ENCODE assay signal across 30 cellular contexts in genomic region chr10:58830748-58831147, GRCh38.
"Had no signal": no experiment of that assay in that cellular context is flagged by ENCODE, and none has a peak within 500 bp of the region (broad histone marks: within the 10 kb centered on the region; RNA-seq: fewer than 3 reads in every experiment).

No MANE protein-coding gene starts in this region.

- H3K27me3 Mint-ChIP-seq: activated CD4-positive, alpha-beta memory T cell treated with anti-CD3 and anti-CD28 coated beads, Interleukin-2, amount 10 ng/mL, durations not matched to agents 7 days and 5 days; activated CD4-positive, alpha-beta T cell treated with anti-CD3 and anti-CD28 coated beads, Interleukin-2, amount 10 ng/mL, durations not matched to agents 7 days and 5 days; activated naive CD4-positive, alpha-beta T cell treated with anti-CD3 and anti-CD28 coated beads, Interleukin-2, amount 10 ng/mL, durations not matched to agents 7 days and 5 days; activated naive CD8-positive, alpha-beta T cell treated with anti-CD3 and anti-CD28 coated beads, Interleukin-2, amount 10 ng/mL, durations not matched to agents 7 days and 5 days; naive thymus-derived CD4-positive, alpha-beta T cell; stimulated activated naive CD8-positive, alpha-beta T cell treated with anti-CD3 and anti-CD28 coated beads, Interleukin-15, amount 100 ng/mL, for 72 hours had no signal

- DNase-seq: activated CD4-positive, alpha-beta memory T cell treated with anti-CD3 and anti-CD28 coated beads, Interleukin-2, amount 10 ng/mL, durations not matched to agents 7 days and 5 days; activated CD4-positive, alpha-beta T cell treated with anti-CD3 and anti-CD28 coated beads, Interleukin-2, amount 10 ng/mL, durations not matched to agents 7 days and 5 days; activated CD4-positive, CD25-positive, alpha-beta regulatory T cell treated with anti-CD3 and anti-CD28 coated beads, Interleukin-2, amount 50 U/mL, for 72 hours; activated CD8-positive, alpha-beta memory T cell treated with anti-CD3 and anti-CD28 coated beads, Interleukin-2, amount 50 U/mL, for 48 hours; activated gamma-delta T cell; activated naive CD4-positive, alpha-beta T cell treated with anti-CD3 and anti-CD28 coated beads, Interleukin-2, amount 10 ng/mL, durations not matched to agents 7 days and 5 days; activated naive CD8-positive, alpha-beta T cell treated with anti-CD3 and anti-CD28 coated beads, Interleukin-2, amount 10 ng/mL, durations not matched to agents 7 days and 5 days; activated T-cell treated with anti-CD3 and anti-CD28 coated beads, Interleukin-2, amount 50 U/mL, for 24 hours; brain microvascular endothelial cell; dorsolateral prefrontal cortex; effector memory CD4-positive, alpha-beta T cell; erythroblast; head of caudate nucleus; hippocampal formation; kidney; left colon; midbrain; naive thymus-derived CD4-positive, alpha-beta T cell; nucleus accumbens; pancreas; retina; small intestine; stimulated activated CD4-positive, alpha-beta T cell treated with anti-CD3 and anti-CD28 coated beads, Interleukin-4, amount 100 ng/mL, for 24 hours; stimulated activated naive CD8-positive, alpha-beta T cell treated with anti-CD3 and anti-CD28 coated beads, Interleukin-15, amount 100 ng/mL, for 72 hours; tibial artery had no signal

- ATAC-seq: gastroesophageal sphincter; left colon; naive thymus-derived CD4-positive, alpha-beta T cell; pancreas; sciatic nerve; stimulated activated effector memory CD8-positive, alpha-beta T cell treated with anti-CD3 and anti-CD28 coated beads, Interleukin-12 subunit alpha, Interleukin-12 subunit beta, amount 100 ng/mL, for 72 hours; stimulated activated naive CD8-positive, alpha-beta T cell treated with anti-CD3 and anti-CD28 coated beads, Interleukin-15, amount 100 ng/mL, for 72 hours had no signal

- H3K36me3 Mint-ChIP-seq: activated naive CD4-positive, alpha-beta T cell treated with anti-CD3 and anti-CD28 coated beads, Interleukin-2, amount 10 ng/mL, durations not matched to agents 7 days and 5 days; activated naive CD8-positive, alpha-beta T cell treated with anti-CD3 and anti-CD28 coated beads, Interleukin-2, amount 10 ng/mL, durations not matched to agents 7 days and 5 days; memory B cell; naive thymus-derived CD4-positive, alpha-beta T cell; stimulated activated effector memory CD8-positive, alpha-beta T cell treated with anti-CD3 and anti-CD28 coated beads, Interleukin-12 subunit alpha, Interleukin-12 subunit beta, amount 100 ng/mL, for 72 hours had no signal

- H3K9me3 Mint-ChIP-seq: activated CD4-positive, alpha-beta memory T cell treated with anti-CD3 and anti-CD28 coated beads, Interleukin-2, amount 10 ng/mL, durations not matched to agents 7 days and 5 days; activated CD4-positive, alpha-beta T cell treated with anti-CD3 and anti-CD28 coated beads, Interleukin-2, amount 10 ng/mL, durations not matched to agents 7 days and 5 days; activated naive CD4-positive, alpha-beta T cell treated with anti-CD3 and anti-CD28 coated beads, Interleukin-2, amount 10 ng/mL, durations not matched to agents 7 days and 5 days; activated naive CD8-positive, alpha-beta T cell treated with anti-CD3 and anti-CD28 coated beads, Interleukin-2, amount 10 ng/mL, durations not matched to agents 7 days and 5 days; activated T-cell treated with anti-CD3 and anti-CD28 coated beads, Interleukin-2, amount 50 U/mL, for 24 hours; memory B cell; neural crest cell; stimulated activated effector memory CD8-positive, alpha-beta T cell treated with anti-CD3 and anti-CD28 coated beads, Interleukin-12 subunit alpha, Interleukin-12 subunit beta, amount 100 ng/mL, for 72 hours; stimulated activated naive CD8-positive, alpha-beta T cell treated with anti-CD3 and anti-CD28 coated beads, Interleukin-15, amount 100 ng/mL, for 72 hours had no signal

- H3K4me3 Mint-ChIP-seq: activated CD4-positive, alpha-beta memory T cell treated with anti-CD3 and anti-CD28 coated beads, Interleukin-2, amount 10 ng/mL, durations not matched to agents 7 days and 5 days; activated CD4-positive, alpha-beta T cell treated with anti-CD3 and anti-CD28 coated beads, Interleukin-2, amount 10 ng/mL, durations not matched to agents 7 days and 5 days; activated naive CD4-positive, alpha-beta T cell treated with anti-CD3 and anti-CD28 coated beads, Interleukin-2, amount 10 ng/mL, durations not matched to agents 7 days and 5 days; activated naive CD8-positive, alpha-beta T cell treated with anti-CD3 and anti-CD28 coated beads, Interleukin-2, amount 10 ng/mL, durations not matched to agents 7 days and 5 days; activated T-cell treated with anti-CD3 and anti-CD28 coated beads, Interleukin-2, amount 50 U/mL, for 24 hours; memory B cell; naive thymus-derived CD4-positive, alpha-beta T cell; neural crest cell; stimulated activated effector memory CD8-positive, alpha-beta T cell treated with anti-CD3 and anti-CD28 coated beads, Interleukin-12 subunit alpha, Interleukin-12 subunit beta, amount 100 ng/mL, for 72 hours; stimulated activated naive CD8-positive, alpha-beta T cell treated with anti-CD3 and anti-CD28 coated beads, Interleukin-15, amount 100 ng/mL, for 72 hours had no signal

- H3K4me1 Mint-ChIP-seq: activated CD4-positive, alpha-beta memory T cell treated with anti-CD3 and anti-CD28 coated beads, Interleukin-2, amount 10 ng/mL, durations not matched to agents 7 days and 5 days; activated CD4-positive, alpha-beta T cell treated with anti-CD3 and anti-CD28 coated beads, Interleukin-2, amount 10 ng/mL, durations not matched to agents 7 days and 5 days; activated naive CD4-positive, alpha-beta T cell treated with anti-CD3 and anti-CD28 coated beads, Interleukin-2, amount 10 ng/mL, durations not matched to agents 7 days and 5 days; activated naive CD8-positive, alpha-beta T cell treated with anti-CD3 and anti-CD28 coated beads, Interleukin-2, amount 10 ng/mL, durations not matched to agents 7 days and 5 days; memory B cell; naive thymus-derived CD4-positive, alpha-beta T cell; stimulated activated effector memory CD8-positive, alpha-beta T cell treated with anti-CD3 and anti-CD28 coated beads, Interleukin-12 subunit alpha, Interleukin-12 subunit beta, amount 100 ng/mL, for 72 hours; stimulated activated naive CD8-positive, alpha-beta T cell treated with anti-CD3 and anti-CD28 coated beads, Interleukin-15, amount 100 ng/mL, for 72 hours had no signal

- H3K27ac Mint-ChIP-seq: activated CD4-positive, alpha-beta memory T cell treated with anti-CD3 and anti-CD28 coated beads, Interleukin-2, amount 10 ng/mL, durations not matched to agents 7 days and 5 days; activated CD4-positive, alpha-beta T cell treated with anti-CD3 and anti-CD28 coated beads, Interleukin-2, amount 10 ng/mL, durations not matched to agents 7 days and 5 days; activated naive CD4-positive, alpha-beta T cell treated with anti-CD3 and anti-CD28 coated beads, Interleukin-2, amount 10 ng/mL, durations not matched to agents 7 days and 5 days; activated naive CD8-positive, alpha-beta T cell treated with anti-CD3 and anti-CD28 coated beads, Interleukin-2, amount 10 ng/mL, durations not matched to agents 7 days and 5 days; activated T-cell treated with anti-CD3 and anti-CD28 coated beads, Interleukin-2, amount 50 U/mL, for 24 hours; memory B cell; naive thymus-derived CD4-positive, alpha-beta T cell; stimulated activated effector memory CD8-positive, alpha-beta T cell treated with anti-CD3 and anti-CD28 coated beads, Interleukin-12 subunit alpha, Interleukin-12 subunit beta, amount 100 ng/mL, for 72 hours; stimulated activated naive CD8-positive, alpha-beta T cell treated with anti-CD3 and anti-CD28 coated beads, Interleukin-15, amount 100 ng/mL, for 72 hours had no signal

- FAIRE-seq: kidney, pancreas, small intestine had no signal
